ENCODE assay signal across 1 cellular context in the genomic region with DNA sequence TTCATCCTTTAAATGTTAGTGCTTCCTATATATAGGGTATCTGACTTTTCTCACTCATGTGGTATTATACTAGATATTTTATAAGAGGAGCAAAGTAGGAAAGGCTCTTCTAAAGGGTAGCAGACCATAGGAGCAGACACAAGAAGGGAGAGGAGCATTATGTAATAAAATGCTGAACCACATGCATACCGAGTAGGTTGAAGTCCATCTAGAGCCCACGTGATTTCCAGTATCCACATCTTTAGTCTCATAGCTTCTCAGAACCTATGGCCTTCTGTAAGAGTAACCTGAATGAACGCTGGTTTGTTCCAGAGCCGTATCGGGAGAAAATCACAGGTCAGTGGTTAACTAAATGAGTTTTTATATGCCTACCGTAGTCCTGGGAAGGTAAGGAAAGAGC.
TF ChIP-seq lines count a peak whose summit lies in the region.

No MANE protein-coding gene starts in this region.

TF ChIP-seq in HepG2, 621 proteins besides CTCF, POLR2A, EP300 and RAD21 (continued from another document and continues in another):
- TF ChIP-seq, protein P1, sequence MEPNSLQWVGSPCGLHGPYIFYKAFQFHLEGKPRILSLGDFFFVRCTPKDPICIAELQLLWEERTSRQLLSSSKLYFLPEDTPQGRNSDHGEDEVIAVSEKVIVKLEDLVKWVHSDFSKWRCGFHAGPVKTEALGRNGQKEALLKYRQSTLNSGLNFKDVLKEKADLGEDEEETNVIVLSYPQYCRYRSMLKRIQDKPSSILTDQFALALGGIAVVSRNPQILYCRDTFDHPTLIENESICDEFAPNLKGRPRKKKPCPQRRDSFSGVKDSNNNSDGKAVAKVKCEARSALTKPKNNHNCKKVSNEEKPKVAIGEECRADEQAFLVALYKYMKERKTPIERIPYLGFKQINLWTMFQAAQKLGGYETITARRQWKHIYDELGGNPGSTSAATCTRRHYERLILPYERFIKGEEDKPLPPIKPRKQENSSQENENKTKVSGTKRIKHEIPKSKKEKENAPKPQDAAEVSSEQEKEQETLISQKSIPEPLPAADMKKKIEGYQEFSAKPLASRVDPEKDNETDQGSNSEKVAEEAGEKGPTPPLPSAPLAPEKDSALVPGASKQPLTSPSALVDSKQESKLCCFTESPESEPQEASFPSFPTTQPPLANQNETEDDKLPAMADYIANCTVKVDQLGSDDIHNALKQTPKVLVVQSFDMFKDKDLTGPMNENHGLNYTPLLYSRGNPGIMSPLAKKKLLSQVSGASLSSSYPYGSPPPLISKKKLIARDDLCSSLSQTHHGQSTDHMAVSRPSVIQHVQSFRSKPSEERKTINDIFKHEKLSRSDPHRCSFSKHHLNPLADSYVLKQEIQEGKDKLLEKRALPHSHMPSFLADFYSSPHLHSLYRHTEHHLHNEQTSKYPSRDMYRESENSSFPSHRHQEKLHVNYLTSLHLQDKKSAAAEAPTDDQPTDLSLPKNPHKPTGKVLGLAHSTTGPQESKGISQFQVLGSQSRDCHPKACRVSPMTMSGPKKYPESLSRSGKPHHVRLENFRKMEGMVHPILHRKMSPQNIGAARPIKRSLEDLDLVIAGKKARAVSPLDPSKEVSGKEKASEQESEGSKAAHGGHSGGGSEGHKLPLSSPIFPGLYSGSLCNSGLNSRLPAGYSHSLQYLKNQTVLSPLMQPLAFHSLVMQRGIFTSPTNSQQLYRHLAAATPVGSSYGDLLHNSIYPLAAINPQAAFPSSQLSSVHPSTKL (CRISPR knock-in tag; IDR thresholded peaks at IDR 0.05): peak; percentile 46; the same call in 1 of the 2 replicates
- TF ChIP-seq ZNF746 (CRISPR knock-in tag; IDR thresholded peaks at IDR 0.05) (no peak), ZSCAN22 (CRISPR knock-in tag; IDR thresholded peaks at IDR 0.05) (no peak), SMARCE1 (IDR thresholded peaks at IDR 0.05; ENCODE audit: borderline replicate concordance) (no peak), CREM (IDR thresholded peaks at IDR 0.05) (0 out of 2 replicates have a peak, but pooled peaks have one; percentile 19), CREM (CRISPR knock-in tag; IDR thresholded peaks at IDR 0.05) (no peak), HNF4A (CRISPR knock-in tag; IDR thresholded peaks at IDR 0.05) (peak; percentile 51), ZKSCAN1 (IDR thresholded peaks at IDR 0.05; ENCODE audit: low read length) (no peak), SIX1 (CRISPR knock-in tag; IDR thresholded peaks at IDR 0.05; ENCODE audit: borderline replicate concordance) (no peak), KLF13 (CRISPR knock-in tag; IDR thresholded peaks at IDR 0.05) (no peak), KAT7 (CRISPR knock-in tag; IDR thresholded peaks at IDR 0.05; ENCODE audit: borderline replicate concordance) (no peak), AGO2 (optimal IDR thresholded peaks at IDR 0.05; ENCODE audit: low read depth, low read length) (no peak), ZMYM2 (CRISPR knock-in tag; IDR thresholded peaks at IDR 0.05) (no peak), ZMAT3 (CRISPR knock-in tag; conservative IDR thresholded peaks at IDR 0.05) (no peak), TEAD3 (CRISPR knock-in tag; optimal IDR thresholded peaks at IDR 0.05; ENCODE audit: borderline replicate concordance) (peak; percentile 36), ZMYM4 (CRISPR knock-in tag; IDR thresholded peaks at IDR 0.05) (0 out of 2 replicates have a peak, but pooled peaks have one; percentile 23), KLF15 (CRISPR knock-in tag; IDR thresholded peaks at IDR 0.05; ENCODE audit: borderline replicate concordance) (no peak), RBM22 (optimal IDR thresholded peaks at IDR 0.05; ENCODE audit: low read length) (no peak), ZNF430 (CRISPR knock-in tag; IDR thresholded peaks at IDR 0.05) (no peak), HNF4G (IDR thresholded peaks at IDR 0.05; ENCODE audit: borderline replicate concordance, low read depth, low read length) (peak; percentile 37; the same call in 1 of the 2 replicates), HNF4G (CRISPR knock-in tag; IDR thresholded peaks at IDR 0.05; ENCODE audit: borderline replicate concordance, low read depth) (no peak), SRSF1 (optimal IDR thresholded peaks at IDR 0.05; ENCODE audit: low read depth, low read length) (no peak), ZNF629 (CRISPR knock-in tag; conservative IDR thresholded peaks at IDR 0.05) (no peak), ZNF546 (CRISPR knock-in tag; conservative IDR thresholded peaks at IDR 0.05) (no peak)
- TF ChIP-seq, protein P2, sequence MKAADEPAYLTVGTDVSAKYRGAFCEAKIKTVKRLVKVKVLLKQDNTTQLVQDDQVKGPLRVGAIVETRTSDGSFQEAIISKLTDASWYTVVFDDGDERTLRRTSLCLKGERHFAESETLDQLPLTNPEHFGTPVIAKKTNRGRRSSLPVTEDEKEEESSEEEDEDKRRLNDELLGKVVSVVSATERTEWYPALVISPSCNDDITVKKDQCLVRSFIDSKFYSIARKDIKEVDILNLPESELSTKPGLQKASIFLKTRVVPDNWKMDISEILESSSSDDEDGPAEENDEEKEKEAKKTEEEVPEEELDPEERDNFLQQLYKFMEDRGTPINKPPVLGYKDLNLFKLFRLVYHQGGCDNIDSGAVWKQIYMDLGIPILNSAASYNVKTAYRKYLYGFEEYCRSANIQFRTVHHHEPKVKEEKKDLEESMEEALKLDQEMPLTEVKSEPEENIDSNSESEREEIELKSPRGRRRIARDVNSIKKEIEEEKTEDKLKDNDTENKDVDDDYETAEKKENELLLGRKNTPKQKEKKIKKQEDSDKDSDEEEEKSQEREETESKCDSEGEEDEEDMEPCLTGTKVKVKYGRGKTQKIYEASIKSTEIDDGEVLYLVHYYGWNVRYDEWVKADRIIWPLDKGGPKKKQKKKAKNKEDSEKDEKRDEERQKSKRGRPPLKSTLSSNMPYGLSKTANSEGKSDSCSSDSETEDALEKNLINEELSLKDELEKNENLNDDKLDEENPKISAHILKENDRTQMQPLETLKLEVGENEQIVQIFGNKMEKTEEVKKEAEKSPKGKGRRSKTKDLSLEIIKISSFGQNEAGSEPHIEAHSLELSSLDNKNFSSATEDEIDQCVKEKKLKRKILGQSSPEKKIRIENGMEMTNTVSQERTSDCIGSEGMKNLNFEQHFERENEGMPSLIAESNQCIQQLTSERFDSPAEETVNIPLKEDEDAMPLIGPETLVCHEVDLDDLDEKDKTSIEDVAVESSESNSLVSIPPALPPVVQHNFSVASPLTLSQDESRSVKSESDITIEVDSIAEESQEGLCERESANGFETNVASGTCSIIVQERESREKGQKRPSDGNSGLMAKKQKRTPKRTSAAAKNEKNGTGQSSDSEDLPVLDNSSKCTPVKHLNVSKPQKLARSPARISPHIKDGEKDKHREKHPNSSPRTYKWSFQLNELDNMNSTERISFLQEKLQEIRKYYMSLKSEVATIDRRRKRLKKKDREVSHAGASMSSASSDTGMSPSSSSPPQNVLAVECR (CRISPR knock-in tag; IDR thresholded peaks at IDR 0.05; ENCODE audit: borderline replicate concordance): no peak
- TF ChIP-seq, protein P3, sequence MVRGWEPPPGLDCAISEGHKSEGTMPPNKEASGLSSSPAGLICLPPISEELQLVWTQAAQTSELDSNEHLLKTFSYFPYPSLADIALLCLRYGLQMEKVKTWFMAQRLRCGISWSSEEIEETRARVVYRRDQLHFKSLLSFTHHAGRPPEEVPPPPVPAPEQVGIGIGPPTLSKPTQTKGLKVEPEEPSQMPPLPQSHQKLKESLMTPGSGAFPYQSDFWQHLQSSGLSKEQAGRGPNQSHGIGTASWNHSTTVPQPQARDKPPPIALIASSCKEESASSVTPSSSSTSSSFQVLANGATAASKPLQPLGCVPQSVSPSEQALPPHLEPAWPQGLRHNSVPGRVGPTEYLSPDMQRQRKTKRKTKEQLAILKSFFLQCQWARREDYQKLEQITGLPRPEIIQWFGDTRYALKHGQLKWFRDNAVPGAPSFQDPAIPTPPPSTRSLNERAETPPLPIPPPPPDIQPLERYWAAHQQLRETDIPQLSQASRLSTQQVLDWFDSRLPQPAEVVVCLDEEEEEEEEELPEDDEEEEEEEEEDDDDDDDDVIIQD (CRISPR knock-in tag; IDR thresholded peaks at IDR 0.05; ENCODE audit: low read depth): peak; percentile 77; the same call in 1 of the 2 replicates
- TF ChIP-seq, protein P4, sequence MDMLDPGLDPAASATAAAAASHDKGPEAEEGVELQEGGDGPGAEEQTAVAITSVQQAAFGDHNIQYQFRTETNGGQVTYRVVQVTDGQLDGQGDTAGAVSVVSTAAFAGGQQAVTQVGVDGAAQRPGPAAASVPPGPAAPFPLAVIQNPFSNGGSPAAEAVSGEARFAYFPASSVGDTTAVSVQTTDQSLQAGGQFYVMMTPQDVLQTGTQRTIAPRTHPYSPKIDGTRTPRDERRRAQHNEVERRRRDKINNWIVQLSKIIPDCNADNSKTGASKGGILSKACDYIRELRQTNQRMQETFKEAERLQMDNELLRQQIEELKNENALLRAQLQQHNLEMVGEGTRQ (IDR thresholded peaks at IDR 0.05; ENCODE audit: low read depth, low read length): 0 out of 2 replicates have a peak, but pooled peaks have one; percentile 28
- TF ChIP-seq, protein P4 (CRISPR knock-in tag; IDR thresholded peaks at IDR 0.05; ENCODE audit: borderline replicate concordance): peak; percentile 38; the same call in 1 of the 2 replicates
- TF ChIP-seq, protein P5, sequence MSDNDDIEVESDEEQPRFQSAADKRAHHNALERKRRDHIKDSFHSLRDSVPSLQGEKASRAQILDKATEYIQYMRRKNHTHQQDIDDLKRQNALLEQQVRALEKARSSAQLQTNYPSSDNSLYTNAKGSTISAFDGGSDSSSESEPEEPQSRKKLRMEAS (IDR thresholded peaks at IDR 0.05): 0 out of 2 replicates have a peak, but pooled peaks have one; percentile 20
- TF ChIP-seq, protein P6, sequence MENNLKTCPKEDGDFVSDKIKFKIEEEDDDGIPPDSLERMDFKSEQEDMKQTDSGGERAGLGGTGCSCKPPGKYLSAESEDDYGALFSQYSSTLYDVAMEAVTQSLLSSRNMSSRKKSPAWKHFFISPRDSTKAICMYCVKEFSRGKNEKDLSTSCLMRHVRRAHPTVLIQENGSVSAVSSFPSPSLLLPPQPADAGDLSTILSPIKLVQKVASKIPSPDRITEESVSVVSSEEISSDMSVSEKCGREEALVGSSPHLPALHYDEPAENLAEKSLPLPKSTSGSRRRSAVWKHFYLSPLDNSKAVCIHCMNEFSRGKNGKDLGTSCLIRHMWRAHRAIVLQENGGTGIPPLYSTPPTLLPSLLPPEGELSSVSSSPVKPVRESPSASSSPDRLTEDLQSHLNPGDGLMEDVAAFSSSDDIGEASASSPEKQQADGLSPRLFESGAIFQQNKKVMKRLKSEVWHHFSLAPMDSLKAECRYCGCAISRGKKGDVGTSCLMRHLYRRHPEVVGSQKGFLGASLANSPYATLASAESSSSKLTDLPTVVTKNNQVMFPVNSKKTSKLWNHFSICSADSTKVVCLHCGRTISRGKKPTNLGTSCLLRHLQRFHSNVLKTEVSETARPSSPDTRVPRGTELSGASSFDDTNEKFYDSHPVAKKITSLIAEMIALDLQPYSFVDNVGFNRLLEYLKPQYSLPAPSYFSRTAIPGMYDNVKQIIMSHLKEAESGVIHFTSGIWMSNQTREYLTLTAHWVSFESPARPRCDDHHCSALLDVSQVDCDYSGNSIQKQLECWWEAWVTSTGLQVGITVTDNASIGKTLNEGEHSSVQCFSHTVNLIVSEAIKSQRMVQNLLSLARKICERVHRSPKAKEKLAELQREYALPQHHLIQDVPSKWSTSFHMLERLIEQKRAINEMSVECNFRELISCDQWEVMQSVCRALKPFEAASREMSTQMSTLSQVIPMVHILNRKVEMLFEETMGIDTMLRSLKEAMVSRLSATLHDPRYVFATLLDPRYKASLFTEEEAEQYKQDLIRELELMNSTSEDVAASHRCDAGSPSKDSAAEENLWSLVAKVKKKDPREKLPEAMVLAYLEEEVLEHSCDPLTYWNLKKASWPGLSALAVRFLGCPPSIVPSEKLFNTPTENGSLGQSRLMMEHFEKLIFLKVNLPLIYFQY (CRISPR knock-in tag; IDR thresholded peaks at IDR 0.05; ENCODE audit: borderline replicate concordance): no peak
- TF ChIP-seq, protein P7, sequence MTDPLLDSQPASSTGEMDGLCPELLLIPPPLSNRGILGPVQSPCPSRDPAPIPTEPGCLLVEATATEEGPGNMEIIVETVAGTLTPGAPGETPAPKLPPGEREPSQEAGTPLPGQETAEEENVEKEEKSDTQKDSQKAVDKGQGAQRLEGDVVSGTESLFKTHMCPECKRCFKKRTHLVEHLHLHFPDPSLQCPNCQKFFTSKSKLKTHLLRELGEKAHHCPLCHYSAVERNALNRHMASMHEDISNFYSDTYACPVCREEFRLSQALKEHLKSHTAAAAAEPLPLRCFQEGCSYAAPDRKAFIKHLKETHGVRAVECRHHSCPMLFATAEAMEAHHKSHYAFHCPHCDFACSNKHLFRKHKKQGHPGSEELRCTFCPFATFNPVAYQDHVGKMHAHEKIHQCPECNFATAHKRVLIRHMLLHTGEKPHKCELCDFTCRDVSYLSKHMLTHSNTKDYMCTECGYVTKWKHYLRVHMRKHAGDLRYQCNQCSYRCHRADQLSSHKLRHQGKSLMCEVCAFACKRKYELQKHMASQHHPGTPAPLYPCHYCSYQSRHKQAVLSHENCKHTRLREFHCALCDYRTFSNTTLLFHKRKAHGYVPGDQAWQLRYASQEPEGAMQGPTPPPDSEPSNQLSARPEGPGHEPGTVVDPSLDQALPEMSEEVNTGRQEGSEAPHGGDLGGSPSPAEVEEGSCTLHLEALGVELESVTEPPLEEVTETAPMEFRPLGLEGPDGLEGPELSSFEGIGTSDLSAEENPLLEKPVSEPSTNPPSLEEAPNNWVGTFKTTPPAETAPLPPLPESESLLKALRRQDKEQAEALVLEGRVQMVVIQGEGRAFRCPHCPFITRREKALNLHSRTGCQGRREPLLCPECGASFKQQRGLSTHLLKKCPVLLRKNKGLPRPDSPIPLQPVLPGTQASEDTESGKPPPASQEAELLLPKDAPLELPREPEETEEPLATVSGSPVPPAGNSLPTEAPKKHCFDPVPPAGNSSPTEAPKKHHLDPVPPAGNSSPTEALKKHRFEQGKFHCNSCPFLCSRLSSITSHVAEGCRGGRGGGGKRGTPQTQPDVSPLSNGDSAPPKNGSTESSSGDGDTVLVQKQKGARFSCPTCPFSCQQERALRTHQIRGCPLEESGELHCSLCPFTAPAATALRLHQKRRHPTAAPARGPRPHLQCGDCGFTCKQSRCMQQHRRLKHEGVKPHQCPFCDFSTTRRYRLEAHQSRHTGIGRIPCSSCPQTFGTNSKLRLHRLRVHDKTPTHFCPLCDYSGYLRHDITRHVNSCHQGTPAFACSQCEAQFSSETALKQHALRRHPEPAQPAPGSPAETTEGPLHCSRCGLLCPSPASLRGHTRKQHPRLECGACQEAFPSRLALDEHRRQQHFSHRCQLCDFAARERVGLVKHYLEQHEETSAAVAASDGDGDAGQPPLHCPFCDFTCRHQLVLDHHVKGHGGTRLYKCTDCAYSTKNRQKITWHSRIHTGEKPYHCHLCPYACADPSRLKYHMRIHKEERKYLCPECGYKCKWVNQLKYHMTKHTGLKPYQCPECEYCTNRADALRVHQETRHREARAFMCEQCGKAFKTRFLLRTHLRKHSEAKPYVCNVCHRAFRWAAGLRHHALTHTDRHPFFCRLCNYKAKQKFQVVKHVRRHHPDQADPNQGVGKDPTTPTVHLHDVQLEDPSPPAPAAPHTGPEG (CRISPR knock-in tag; IDR thresholded peaks at IDR 0.05): no peak
